Comparison of ENCODE assay signal across 8 cellular contexts in the genomic region with DNA sequence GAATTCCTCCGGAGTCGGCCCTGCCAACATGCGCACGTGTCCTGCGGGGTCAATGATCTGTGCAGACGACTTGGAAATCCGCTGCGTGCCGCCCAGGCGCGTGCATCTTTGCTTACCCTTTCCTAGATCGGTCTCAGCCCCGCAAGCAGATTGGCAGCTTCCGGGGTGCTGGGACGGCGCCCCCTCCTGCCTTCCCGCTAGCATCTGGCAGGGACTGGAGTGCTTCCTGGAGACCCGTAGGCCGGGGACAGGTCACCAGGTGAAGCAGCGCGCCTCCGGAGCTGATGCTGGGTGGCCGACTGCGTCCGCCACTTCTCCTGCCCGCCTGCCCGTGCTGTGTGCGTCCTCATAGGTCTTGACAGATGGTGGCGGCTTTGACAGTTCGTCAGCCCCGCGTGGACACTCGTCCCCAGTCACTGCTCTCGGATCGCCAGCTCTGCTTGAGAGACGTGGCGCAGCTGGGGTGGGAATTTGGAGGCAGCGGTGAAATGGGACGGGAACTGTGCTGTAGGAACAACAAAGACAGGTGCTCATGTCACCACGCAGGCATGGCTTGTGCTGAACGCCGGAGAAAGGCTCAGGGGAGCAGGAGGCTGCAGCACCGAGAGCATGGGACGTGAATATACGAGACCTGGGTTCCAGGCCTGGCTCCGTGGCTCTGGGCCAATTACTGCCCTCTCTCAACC. TPM values are rescaled to one million over a fixed set of nuclear protein-coding genes. Genes with fewer than 3 reads are reported as not detected.
DNase-seq lines count a peak whose midpoint lies in the region; ATAC-seq and TF ChIP-seq lines count a peak whose summit lies in the region.

No MANE protein-coding gene starts in this region.

- ATAC-seq in GM21390 (IDR thresholded peaks at IDR 0.05; ENCODE audit: unreplicated experiment) (peak; percentile 43), sciatic nerve (peak; percentile 60)

- no peaks in the 10 kb centered on the region for H3K36me3 Mint-ChIP-seq in activated naive CD8-positive, alpha-beta T cell

- intact Hi-C loops in sciatic nerve (cut with DNase I), result no loop called here

- no peak overlapping the region for H3K27ac ChIP-seq in hepatocyte

- peaks cover 41% of the 10 kb centered on the region for H3K27me3 ChIP-seq in hepatocyte

- no peaks in the 10 kb centered on the region for H3K9me3 ChIP-seq in hepatocyte (ENCODE audit: low read depth)

- no peaks in the 10 kb centered on the region for H3K9me2 ChIP-seq in hepatocyte (replicated peaks; ENCODE audit: insufficient read depth)

- H3K4me1 Mint-ChIP-seq in activated naive CD8-positive, alpha-beta T cell (ENCODE audit: low read depth), result peaks cover 19% of the 10 kb centered on the region

- H3K4me3 Mint-ChIP-seq in activated naive CD8-positive, alpha-beta T cell, result peak overlapping the region; percentile 91

- H3K4me1 ChIP-seq in hepatocyte (ENCODE audit: insufficient read depth), result no peaks in the 10 kb centered on the region

- no peaks in the 10 kb centered on the region for H4K20me1 ChIP-seq in hepatocyte (ENCODE audit: insufficient read depth, poor library complexity, severe bottlenecking)

- H2AFZ ChIP-seq in hepatocyte, result peak overlapping the region; percentile 27

- no peak overlapping the region for H3K27ac Mint-ChIP-seq in activated naive CD8-positive, alpha-beta T cell

- H3K27me3 Mint-ChIP-seq in activated naive CD8-positive, alpha-beta T cell, result peaks cover 14% of the 10 kb centered on the region

- H3K36me3 ChIP-seq in hepatocyte (replicated peaks; ENCODE audit: insufficient read depth, low read depth), result no peaks in the 10 kb centered on the region

- WGBS in hepatocyte (ENCODE audit: low lambda C conversion rate, missing lambda C conversion rate), result 2% methylated on average over 46 of the region's 46 CpGs

- no peak for TF ChIP-seq CTCF in GM12865 (IDR thresholded peaks at IDR 0.05; ENCODE audit: insufficient read depth, low read depth, low read length, missing control alignments)
- TF ChIP-seq CTCF in hepatocyte (IDR thresholded peaks at IDR 0.05; ENCODE audit: poor library complexity), result no peak

- peak overlapping the region; percentile 51 for H3K4me3 ChIP-seq in GM12865 (ENCODE audit: low read depth, low read length)
- H3K4me3 ChIP-seq in hepatocyte, result peak overlapping the region; percentile 14

- H3K79me2 ChIP-seq in hepatocyte, result no peaks in the 10 kb centered on the region

- H3K4me2 ChIP-seq in hepatocyte, result peak overlapping the region; percentile 88

- DNase-seq in GM12865 (ENCODE audit: low read depth) (no peak), HPDE6-E6E7 (ENCODE audit: extremely low spot score) (peak; percentile 23), hepatocyte (ENCODE audit: low spot score) (peak; percentile 31), sciatic nerve (ENCODE audit: low spot score) (peak; percentile 62), epidermal melanocyte (ENCODE audit: insufficient read length, low spot score) (no peak)
- no peak for DNase-seq in stimulated activated CD4-positive, alpha-beta T cell treated with anti-CD3 and anti-CD28 coated beads, Interleukin-2, amount 100 ng/mL, for 24 hours

- no peaks in the 10 kb centered on the region for H3K9me3 Mint-ChIP-seq in activated naive CD8-positive, alpha-beta T cell (ENCODE audit: low read depth)

RNA-seq across cellular contexts. Expression of a gene that starts 21.9 kb away (rescaled TPM):
- total RNA-seq in hepatocyte (not detected in 2 replicates), sciatic nerve (not detected)
- polyA plus RNA-seq in hepatocyte, result not detected in 2 replicates

RNA-seq across cellular contexts. Expression of a gene that starts 37.3 kb away (rescaled TPM):
- total RNA-seq in hepatocyte, result not detected in 2 replicates
- not detected in 2 replicates for polyA plus RNA-seq in hepatocyte
- not detected for total RNA-seq in sciatic nerve

Comparison
In these comparisons a context has a peak if more than half of its experiments do, and no peak if none do; other contexts are left out.
1. DNase-seq: peak in HPDE6-E6E7 (single experiment), hepatocyte (single experiment) and sciatic nerve (single experiment); none in GM12865 (single experiment), epidermal melanocyte (single experiment) and stimulated activated CD4-positive, alpha-beta T cell treated with anti-CD3 and anti-CD28 coated beads, Interleukin-2, amount 100 ng/mL, for 24 hours (0 of 2).